28 cellular contexts compared by ENCODE assay signal in genomic region chr3:95120921-95121320, GRCh38.
A peak's percentile ranks its signal among the peaks of the same experiment; 100 is the strongest.
DNase-seq lines count a peak whose midpoint lies in the region; ATAC-seq and TF ChIP-seq lines count a peak whose summit lies in the region.
"Had no signal": no experiment of that assay in that cellular context is flagged by ENCODE, and none has a peak within 500 bp of the region (broad histone marks: within the 10 kb centered on the region; RNA-seq: fewer than 3 reads in every experiment).

No MANE protein-coding gene starts in this region.

- H3K9me2 ChIP-seq in GM23338 (ENCODE audit: insufficient read depth): no peaks in the 10 kb centered on the region

- H3K27ac ChIP-seq in GM23338 (ENCODE audit: low read depth) (no peak overlapping the region), neuronal stem cell (replicated peaks; ENCODE audit: low read length) (peak overlapping the region; percentile 10)
- H3K27ac ChIP-seq: esophagus squamous epithelium, foreskin keratinocyte, testis, uterus had no signal

- H3K27me3 ChIP-seq in GM23338 (ENCODE audit: insufficient read depth) (no peaks in the 10 kb centered on the region), neuronal stem cell (ENCODE audit: control insufficient read depth in 3 of 3, insufficient read depth in 3 of 3, low read depth in 1 of 3, low read length in 3 of 3) (no peaks in the 10 kb centered on the region)
- H3K27me3 ChIP-seq: esophagus squamous epithelium, foreskin keratinocyte, testis, uterus had no signal

- H3K79me1 ChIP-seq in neuronal stem cell (ENCODE audit: low read depth, low read length): no peaks in the 10 kb centered on the region

- no peaks in the 10 kb centered on the region for H4K20me1 ChIP-seq in GM23338 (replicated peaks; ENCODE audit: insufficient read depth)

- no peaks in the 10 kb centered on the region for H3F3A ChIP-seq in GM23338 (replicated peaks; ENCODE audit: low read depth)

- no peak for TF ChIP-seq CTCF in GM23338 (conservative IDR thresholded peaks at IDR 0.05; ENCODE audit: low read depth in 2 of 2)
- TF ChIP-seq CTCF in glutamatergic neuron (IDR thresholded peaks at IDR 0.05; ENCODE audit: partially characterized antibody, unreplicated experiment): no peak
- TF ChIP-seq CTCF in mesothelial cell of epicardium (IDR thresholded peaks at IDR 0.05; ENCODE audit: unreplicated experiment): no peak

- no peak overlapping the region for H3K23ac ChIP-seq in neuronal stem cell (ENCODE audit: low read depth, low read length, poor library complexity)

- H3K14ac ChIP-seq in neuronal stem cell (ENCODE audit: low read length): no peak overlapping the region

- H3K9me3 ChIP-seq in neuronal stem cell (replicated peaks in 1 of 2; ENCODE audit: control insufficient read depth in 2 of 2, insufficient read depth in 1 of 2, low read depth in 1 of 2, low read length in 2 of 2): peaks cover 0 to 2% of the 10 kb centered on the region in 2 donors
- H3K9me3 ChIP-seq: esophagus squamous epithelium, testis, uterus had no signal

- no peaks in the 10 kb centered on the region for H3K79me2 ChIP-seq in GM23338 (replicated peaks; ENCODE audit: insufficient read depth)

- H2BK5ac ChIP-seq in neuronal stem cell (ENCODE audit: low read length): no peak overlapping the region

- no peak overlapping the region for H3K4me3 ChIP-seq in GM23338
- no peak overlapping the region for H3K4me3 ChIP-seq in neuronal stem cell (ENCODE audit: low read length in 2 of 2)
- H3K4me3 ChIP-seq: esophagus squamous epithelium, lung, testis, uterus had no signal

- no peaks in the 10 kb centered on the region for H3K27me3 Mint-ChIP-seq in GM23338 (ENCODE audit: insufficient read depth, low read depth, poor library complexity)
- no peaks in the 10 kb centered on the region for H3K27me3 Mint-ChIP-seq in glutamatergic neuron (ENCODE audit: unreplicated experiment)
- H3K27me3 Mint-ChIP-seq in mesothelial cell of epicardium (ENCODE audit: low read depth): no peaks in the 10 kb centered on the region
- H3K27me3 Mint-ChIP-seq: activated B cell treated with CpG ODN at 0.5 μM for 24 hours; activated CD8-positive, alpha-beta memory T cell treated with anti-CD3 and anti-CD28 coated beads, Interleukin-2, amount 10 ng/mL, durations not matched to agents 7 days and 5 days; CD4-positive, alpha-beta memory T cell; stimulated activated naive CD8-positive, alpha-beta T cell treated with anti-CD3 and anti-CD28 coated beads, Interleukin-15, Interleukin-2, amounts not matched to agents 100 ng/mL and 50 ng/mL, for 24 hours; T-cell had no signal

- H3K4me2 ChIP-seq in GM23338 (no peak overlapping the region), neuronal stem cell (ENCODE audit: insufficient read depth, low read length, poor library complexity, severe bottlenecking) (no peak overlapping the region)

- WGBS in neuronal stem cell (ENCODE audit: extremely low coverage in 2 of 2, insufficient read length in 2 of 2, insufficient replicate concordance in 1 of 2), 2 donors: no CpG with 5 or more reads among the region's 3 CpGs

- H3K9me3 Mint-ChIP-seq in GM23338 (peaks cover 3% of the 10 kb centered on the region; the same call in 1 of the 3 replicates), glutamatergic neuron (ENCODE audit: unreplicated experiment) (peaks cover 2% of the 10 kb centered on the region), mesothelial cell of epicardium (peaks cover 19% of the 10 kb centered on the region)
- H3K9me3 Mint-ChIP-seq: activated B cell treated with CpG ODN at 0.5 μM for 24 hours; activated T-cell treated with anti-CD3 and anti-CD28 coated beads, Interleukin-2, amount 50 U/mL, for 4 hours had no signal

- ATAC-seq in GM23338 (no peak), HG03159 (IDR thresholded peaks at IDR 0.05; ENCODE audit: unreplicated experiment) (no peak), HG03280 (IDR thresholded peaks at IDR 0.05; ENCODE audit: unreplicated experiment) (no peak)
- ATAC-seq: activated CD8-positive, alpha-beta memory T cell treated with anti-CD3 and anti-CD28 coated beads, Interleukin-2, amount 10 ng/mL, durations not matched to agents 7 days and 5 days; activated T-cell treated with anti-CD3 and anti-CD28 coated beads, Interleukin-2, amount 50 U/mL, for 4 hours; foreskin keratinocyte; right cardiac atrium; T-cell had no signal

- H2AK5ac ChIP-seq in neuronal stem cell (ENCODE audit: low read depth, low read length): no peak overlapping the region

- H2BK12ac ChIP-seq in neuronal stem cell (ENCODE audit: low read length): no peak overlapping the region

- no peak overlapping the region for H2BK15ac ChIP-seq in neuronal stem cell (ENCODE audit: low read length)

- H3K4me1 ChIP-seq in GM23338 (ENCODE audit: insufficient read depth) (no peaks in the 10 kb centered on the region), neuronal stem cell (ENCODE audit: control insufficient read depth in 2 of 2, insufficient read depth in 1 of 2, low read depth in 1 of 2, low read length in 2 of 2) (peaks cover 2 to 7% of the 10 kb centered on the region in 2 donors)
- H3K4me1 ChIP-seq: esophagus squamous epithelium, foreskin keratinocyte, testis, uterus had no signal

- no peak for DNase-seq in GM23338 (ENCODE audit: low spot score)
- peak; percentile 31 for DNase-seq in OCI-M2 (lab: John Stamatoyannopoulos, UW; ENCODE audit: unreplicated experiment)
- DNase-seq in glutamatergic neuron: no peak
- no peak for DNase-seq in neuronal stem cell (ENCODE audit: low spot score)
- no peak for DNase-seq in mesothelial cell of epicardium (ENCODE audit: low spot score in 2 of 2, unreplicated experiment in 2 of 2)
- DNase-seq in NCI-H524 (lab: John Stamatoyannopoulos, UW): no peak
- DNase-seq: activated B cell treated with CpG ODN at 0.5 μM for 24 hours; activated CD8-positive, alpha-beta memory T cell treated with anti-CD3 and anti-CD28 coated beads, Interleukin-2, amount 10 ng/mL, durations not matched to agents 7 days and 5 days; activated T-cell treated with anti-CD3 and anti-CD28 coated beads, Interleukin-2, amount 50 U/mL, for 4 hours; AML-193; caudate nucleus; CD4-positive, alpha-beta memory T cell; esophagus squamous epithelium; foreskin keratinocyte; HCEC 1CT; NCI-H1048; NCI-H2107; NCI-H82; posterior cingulate gyrus; right cardiac atrium; stimulated activated CD4-positive, alpha-beta T cell treated with anti-CD3 and anti-CD28 coated beads, Interleukin-1b, Interleukin-23, amount 100 ng/mL, for 48 hours; T-cell; testis; uterus had no signal

- H4K91ac ChIP-seq in neuronal stem cell (ENCODE audit: low read depth, low read length, poor library complexity): no peak overlapping the region

- no peak overlapping the region for H3K18ac ChIP-seq in neuronal stem cell (ENCODE audit: low read length)

- H3K4me3 Mint-ChIP-seq in GM23338 (no peak overlapping the region), glutamatergic neuron (ENCODE audit: unreplicated experiment) (no peak overlapping the region), mesothelial cell of epicardium (no peak overlapping the region)
- H3K4me3 Mint-ChIP-seq: activated B cell treated with CpG ODN at 0.5 μM for 24 hours; activated CD8-positive, alpha-beta memory T cell treated with anti-CD3 and anti-CD28 coated beads, Interleukin-2, amount 10 ng/mL, durations not matched to agents 7 days and 5 days; activated T-cell treated with anti-CD3 and anti-CD28 coated beads, Interleukin-2, amount 50 U/mL, for 4 hours; CD4-positive, alpha-beta memory T cell; stimulated activated naive CD8-positive, alpha-beta T cell treated with anti-CD3 and anti-CD28 coated beads, Interleukin-15, Interleukin-2, amounts not matched to agents 100 ng/mL and 50 ng/mL, for 24 hours; T-cell had no signal

- peaks cover 3% of the 10 kb centered on the region; the same call in 1 of the 3 replicates for H3K36me3 Mint-ChIP-seq in GM23338 (ENCODE audit: low read depth)
- H3K36me3 Mint-ChIP-seq in glutamatergic neuron (ENCODE audit: unreplicated experiment): no peaks in the 10 kb centered on the region
- no peaks in the 10 kb centered on the region for H3K36me3 Mint-ChIP-seq in mesothelial cell of epicardium
- H3K36me3 Mint-ChIP-seq: activated CD8-positive, alpha-beta memory T cell treated with anti-CD3 and anti-CD28 coated beads, Interleukin-2, amount 10 ng/mL, durations not matched to agents 7 days and 5 days; CD4-positive, alpha-beta memory T cell; T-cell had no signal

- H3K4ac ChIP-seq in neuronal stem cell (ENCODE audit: low read length): no peak overlapping the region

- H3K4me1 Mint-ChIP-seq in GM23338 (no peaks in the 10 kb centered on the region), glutamatergic neuron (ENCODE audit: low read depth, unreplicated experiment) (peaks cover 12% of the 10 kb centered on the region), mesothelial cell of epicardium (peaks cover 2% of the 10 kb centered on the region)
- H3K4me1 Mint-ChIP-seq: activated B cell treated with CpG ODN at 0.5 μM for 24 hours; activated CD8-positive, alpha-beta memory T cell treated with anti-CD3 and anti-CD28 coated beads, Interleukin-2, amount 10 ng/mL, durations not matched to agents 7 days and 5 days; CD4-positive, alpha-beta memory T cell; T-cell had no signal

- no peak overlapping the region for H3K9ac ChIP-seq in neuronal stem cell (ENCODE audit: low read depth, low read length, poor library complexity)

- H4K8ac ChIP-seq in neuronal stem cell (ENCODE audit: low read depth, low read length): no peak overlapping the region

- H3K27ac Mint-ChIP-seq in GM23338 (no peak overlapping the region), glutamatergic neuron (ENCODE audit: unreplicated experiment) (peak overlapping the region; percentile 29), mesothelial cell of epicardium (no peak overlapping the region)
- H3K27ac Mint-ChIP-seq: activated B cell treated with CpG ODN at 0.5 μM for 24 hours; activated CD8-positive, alpha-beta memory T cell treated with anti-CD3 and anti-CD28 coated beads, Interleukin-2, amount 10 ng/mL, durations not matched to agents 7 days and 5 days; CD4-positive, alpha-beta memory T cell; stimulated activated naive CD8-positive, alpha-beta T cell treated with anti-CD3 and anti-CD28 coated beads, Interleukin-15, Interleukin-2, amounts not matched to agents 100 ng/mL and 50 ng/mL, for 24 hours; T-cell had no signal

- no peaks in the 10 kb centered on the region for H3K36me3 ChIP-seq in GM23338 (ENCODE audit: insufficient read depth)
- no peaks in the 10 kb centered on the region for H3K36me3 ChIP-seq in neuronal stem cell (replicated peaks in 1 of 2; ENCODE audit: control insufficient read depth in 2 of 2, insufficient read depth in 2 of 2, low read length in 2 of 2)
- H3K36me3 ChIP-seq: esophagus squamous epithelium, uterus had no signal

- no peak overlapping the region for H2BK120ac ChIP-seq in neuronal stem cell (ENCODE audit: low read depth, low read length)

- peak overlapping the region; percentile 84; the same call in 1 of the 2 replicates for H2AFZ ChIP-seq in GM23338
- peak overlapping the region; percentile 78 for H2AFZ ChIP-seq in neuronal stem cell (ENCODE audit: low read length)
